ENCODE assay signal across 1 cellular context in the genomic region with DNA sequence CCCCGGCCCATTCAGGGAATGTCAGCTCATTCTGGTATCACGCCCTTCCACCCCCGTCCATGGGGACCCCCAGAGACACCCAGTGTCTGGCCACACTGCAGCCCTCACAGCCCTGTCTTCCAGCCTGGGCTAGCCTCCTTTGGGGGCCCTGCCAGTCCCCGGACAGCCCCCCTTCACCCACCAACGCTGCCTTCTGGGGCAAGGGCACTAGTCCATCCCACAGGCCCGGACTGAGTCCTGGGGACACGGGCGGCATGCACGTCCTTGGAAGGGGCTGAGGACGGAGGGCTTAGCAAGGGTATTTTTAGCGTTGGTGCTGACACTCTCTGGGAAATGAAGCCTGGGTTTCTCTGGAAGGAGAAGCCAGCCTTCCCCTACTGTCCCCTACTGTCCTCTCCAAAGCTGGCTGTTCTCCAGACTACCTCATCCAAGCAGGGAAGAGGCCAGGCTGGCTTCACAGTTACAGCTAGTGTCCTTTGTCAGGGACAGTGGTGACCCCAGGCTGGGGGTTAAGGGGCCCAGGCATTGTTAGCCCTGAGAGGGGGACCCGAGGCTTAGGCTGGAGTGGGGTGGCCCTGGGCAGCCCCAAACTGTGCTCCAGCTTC.
TF ChIP-seq lines count a peak whose summit lies in the region.

No MANE protein-coding gene starts in this region.

TF ChIP-seq in H1, 55 proteins besides CTCF, POLR2A, EP300 and RAD21:
- TF ChIP-seq RNF2 (IDR thresholded peaks at IDR 0.05; ENCODE audit: borderline replicate concordance, low read depth, low read length, missing control alignments, poor library complexity, severe bottlenecking) (no peak), CBX5 (IDR thresholded peaks at IDR 0.05; ENCODE audit: low read depth, low read length) (no peak), CEBPB (IDR thresholded peaks at IDR 0.05; ENCODE audit: low read depth, low read length) (no peak), POLR2AphosphoS5 (IDR thresholded peaks at IDR 0.05; ENCODE audit: low read depth, low read length) (no peak), TAF7 (optimal IDR thresholded peaks at IDR 0.05; ENCODE audit: borderline replicate concordance, low read depth, low read length) (no peak), JUND (IDR thresholded peaks at IDR 0.05; ENCODE audit: low read length) (no peak), NRF1 (IDR thresholded peaks at IDR 0.05; ENCODE audit: low read depth, low read length) (no peak), SAP30 (IDR thresholded peaks at IDR 0.05; ENCODE audit: insufficient read depth, insufficient replicate concordance, low read length) (no peak), RFX5 (IDR thresholded peaks at IDR 0.05; ENCODE audit: borderline replicate concordance, low read depth, low read length) (no peak), RBBP5 (IDR thresholded peaks at IDR 0.05; ENCODE audit: borderline replicate concordance, low read depth, low read length) (no peak), TCF12 (IDR thresholded peaks at IDR 0.05; ENCODE audit: low read depth, low read length) (no peak), HDAC2 (IDR thresholded peaks at IDR 0.05; ENCODE audit: borderline replicate concordance in 1 of 2, low read depth in 2 of 2, low read length in 2 of 2) (no peak)
- TF ChIP-seq, protein P1, sequence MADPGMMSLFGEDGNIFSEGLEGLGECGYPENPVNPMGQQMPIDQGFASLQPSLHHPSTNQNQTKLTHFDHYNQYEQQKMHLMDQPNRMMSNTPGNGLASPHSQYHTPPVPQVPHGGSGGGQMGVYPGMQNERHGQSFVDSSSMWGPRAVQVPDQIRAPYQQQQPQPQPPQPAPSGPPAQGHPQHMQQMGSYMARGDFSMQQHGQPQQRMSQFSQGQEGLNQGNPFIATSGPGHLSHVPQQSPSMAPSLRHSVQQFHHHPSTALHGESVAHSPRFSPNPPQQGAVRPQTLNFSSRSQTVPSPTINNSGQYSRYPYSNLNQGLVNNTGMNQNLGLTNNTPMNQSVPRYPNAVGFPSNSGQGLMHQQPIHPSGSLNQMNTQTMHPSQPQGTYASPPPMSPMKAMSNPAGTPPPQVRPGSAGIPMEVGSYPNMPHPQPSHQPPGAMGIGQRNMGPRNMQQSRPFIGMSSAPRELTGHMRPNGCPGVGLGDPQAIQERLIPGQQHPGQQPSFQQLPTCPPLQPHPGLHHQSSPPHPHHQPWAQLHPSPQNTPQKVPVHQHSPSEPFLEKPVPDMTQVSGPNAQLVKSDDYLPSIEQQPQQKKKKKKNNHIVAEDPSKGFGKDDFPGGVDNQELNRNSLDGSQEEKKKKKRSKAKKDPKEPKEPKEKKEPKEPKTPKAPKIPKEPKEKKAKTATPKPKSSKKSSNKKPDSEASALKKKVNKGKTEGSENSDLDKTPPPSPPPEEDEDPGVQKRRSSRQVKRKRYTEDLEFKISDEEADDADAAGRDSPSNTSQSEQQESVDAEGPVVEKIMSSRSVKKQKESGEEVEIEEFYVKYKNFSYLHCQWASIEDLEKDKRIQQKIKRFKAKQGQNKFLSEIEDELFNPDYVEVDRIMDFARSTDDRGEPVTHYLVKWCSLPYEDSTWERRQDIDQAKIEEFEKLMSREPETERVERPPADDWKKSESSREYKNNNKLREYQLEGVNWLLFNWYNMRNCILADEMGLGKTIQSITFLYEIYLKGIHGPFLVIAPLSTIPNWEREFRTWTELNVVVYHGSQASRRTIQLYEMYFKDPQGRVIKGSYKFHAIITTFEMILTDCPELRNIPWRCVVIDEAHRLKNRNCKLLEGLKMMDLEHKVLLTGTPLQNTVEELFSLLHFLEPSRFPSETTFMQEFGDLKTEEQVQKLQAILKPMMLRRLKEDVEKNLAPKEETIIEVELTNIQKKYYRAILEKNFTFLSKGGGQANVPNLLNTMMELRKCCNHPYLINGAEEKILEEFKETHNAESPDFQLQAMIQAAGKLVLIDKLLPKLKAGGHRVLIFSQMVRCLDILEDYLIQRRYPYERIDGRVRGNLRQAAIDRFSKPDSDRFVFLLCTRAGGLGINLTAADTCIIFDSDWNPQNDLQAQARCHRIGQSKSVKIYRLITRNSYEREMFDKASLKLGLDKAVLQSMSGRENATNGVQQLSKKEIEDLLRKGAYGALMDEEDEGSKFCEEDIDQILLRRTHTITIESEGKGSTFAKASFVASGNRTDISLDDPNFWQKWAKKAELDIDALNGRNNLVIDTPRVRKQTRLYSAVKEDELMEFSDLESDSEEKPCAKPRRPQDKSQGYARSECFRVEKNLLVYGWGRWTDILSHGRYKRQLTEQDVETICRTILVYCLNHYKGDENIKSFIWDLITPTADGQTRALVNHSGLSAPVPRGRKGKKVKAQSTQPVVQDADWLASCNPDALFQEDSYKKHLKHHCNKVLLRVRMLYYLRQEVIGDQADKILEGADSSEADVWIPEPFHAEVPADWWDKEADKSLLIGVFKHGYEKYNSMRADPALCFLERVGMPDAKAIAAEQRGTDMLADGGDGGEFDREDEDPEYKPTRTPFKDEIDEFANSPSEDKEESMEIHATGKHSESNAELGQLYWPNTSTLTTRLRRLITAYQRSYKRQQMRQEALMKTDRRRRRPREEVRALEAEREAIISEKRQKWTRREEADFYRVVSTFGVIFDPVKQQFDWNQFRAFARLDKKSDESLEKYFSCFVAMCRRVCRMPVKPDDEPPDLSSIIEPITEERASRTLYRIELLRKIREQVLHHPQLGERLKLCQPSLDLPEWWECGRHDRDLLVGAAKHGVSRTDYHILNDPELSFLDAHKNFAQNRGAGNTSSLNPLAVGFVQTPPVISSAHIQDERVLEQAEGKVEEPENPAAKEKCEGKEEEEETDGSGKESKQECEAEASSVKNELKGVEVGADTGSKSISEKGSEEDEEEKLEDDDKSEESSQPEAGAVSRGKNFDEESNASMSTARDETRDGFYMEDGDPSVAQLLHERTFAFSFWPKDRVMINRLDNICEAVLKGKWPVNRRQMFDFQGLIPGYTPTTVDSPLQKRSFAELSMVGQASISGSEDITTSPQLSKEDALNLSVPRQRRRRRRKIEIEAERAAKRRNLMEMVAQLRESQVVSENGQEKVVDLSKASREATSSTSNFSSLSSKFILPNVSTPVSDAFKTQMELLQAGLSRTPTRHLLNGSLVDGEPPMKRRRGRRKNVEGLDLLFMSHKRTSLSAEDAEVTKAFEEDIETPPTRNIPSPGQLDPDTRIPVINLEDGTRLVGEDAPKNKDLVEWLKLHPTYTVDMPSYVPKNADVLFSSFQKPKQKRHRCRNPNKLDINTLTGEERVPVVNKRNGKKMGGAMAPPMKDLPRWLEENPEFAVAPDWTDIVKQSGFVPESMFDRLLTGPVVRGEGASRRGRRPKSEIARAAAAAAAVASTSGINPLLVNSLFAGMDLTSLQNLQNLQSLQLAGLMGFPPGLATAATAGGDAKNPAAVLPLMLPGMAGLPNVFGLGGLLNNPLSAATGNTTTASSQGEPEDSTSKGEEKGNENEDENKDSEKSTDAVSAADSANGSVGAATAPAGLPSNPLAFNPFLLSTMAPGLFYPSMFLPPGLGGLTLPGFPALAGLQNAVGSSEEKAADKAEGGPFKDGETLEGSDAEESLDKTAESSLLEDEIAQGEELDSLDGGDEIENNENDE (IDR thresholded peaks at IDR 0.05; ENCODE audit: insufficient replicate concordance, low read length), result no peak
